In genomic region chr13:98996046-98996445, GRCh38 we compare ENCODE assay signal across 26 cellular contexts. TPM values are rescaled to one million over a fixed set of nuclear protein-coding genes. Genes with fewer than 3 reads are reported as not detected.
DNase-seq lines count a peak whose midpoint lies in the region; FAIRE-seq and TF ChIP-seq lines count a peak whose summit lies in the region.
"Had no signal": no experiment of that assay in that cellular context is flagged by ENCODE, and none has a peak within 500 bp of the region (broad histone marks: within the 10 kb centered on the region; RNA-seq: fewer than 3 reads in every experiment).

No MANE protein-coding gene starts in this region.

- H3K4me3 ChIP-seq in CD4-positive, alpha-beta memory T cell (ENCODE audit: low read length in 2 of 2): no peak overlapping the region
- H3K4me3 ChIP-seq in esophagus muscularis mucosa: no peak overlapping the region
- H3K4me3 ChIP-seq: BLaER1, GM23338, HAP-1, PC-9 had no signal

- no peaks in the 10 kb centered on the region for H3K27me3 ChIP-seq in CD4-positive, alpha-beta memory T cell (ENCODE audit: insufficient read depth, low read length)
- H3K27me3 ChIP-seq in esophagus muscularis mucosa: no peaks in the 10 kb centered on the region
- H3K27me3 ChIP-seq: BLaER1 had no signal

- FAIRE-seq in frontal cortex (lab: Jason Lieb, UNC): no peak
- FAIRE-seq: G401.6, HepG2 had no signal

- DNase-seq in activated naive CD4-positive, alpha-beta T cell treated with anti-CD3 and anti-CD28 coated beads for 36 hours: no peak
- no peak for DNase-seq in activated naive CD4-positive, alpha-beta T cell treated with anti-CD3 and anti-CD28 coated beads, Interleukin-2, amount 50 U/mL, for 16 hours
- no peak for DNase-seq in CD4-positive, alpha-beta memory T cell
- peak; percentile 88 for DNase-seq in SHP77 treated with DMSO at 0.1 percent for 48 hours (lab: John Stamatoyannopoulos, UW)
- peak; percentile 64 for DNase-seq in esophagus muscularis mucosa (ENCODE audit: extremely low spot score)
- no peak for DNase-seq in Ammon's horn (ENCODE audit: low spot score)
- no peak for DNase-seq in frontal cortex (ENCODE audit: low spot score in 2 of 2)
- DNase-seq in stimulated activated naive CD4-positive, alpha-beta T cell (lab: John Stamatoyannopoulos, UW): no peak
- DNase-seq: Calu3; CD8-positive, alpha-beta memory T cell; HFFc6; Kasumi-1; NCI-H1092 treated with DMSO at 0.1 percent for 48 hours; NCI-H1436; NCI-H1930; NCI-H2107; NCI-H446; NCI-H524 treated with DMSO at 0.1 percent for 48 hours; NCI-H774; NK-92 treated with Interleukin-12 subunit alpha and Interleukin-12 subunit beta, amount 100 ng/mL, for 24 hours; PC-9 had no signal

- no peaks in the 10 kb centered on the region for H3K9me3 Mint-ChIP-seq in activated naive CD4-positive, alpha-beta T cell treated with anti-CD3 and anti-CD28 coated beads for 36 hours
- H3K9me3 Mint-ChIP-seq in CD4-positive, alpha-beta memory T cell: peaks cover 0 to 2% (median 0%) of the 10 kb centered on the region in 8 donors
- H3K9me3 Mint-ChIP-seq: CD8-positive, alpha-beta memory T cell; GM23338; HFFc6 had no signal

- 92% methylated on average over 5 of the region's 5 CpGs for WGBS in esophagus muscularis mucosa

- no peaks in the 10 kb centered on the region for H3K27me3 Mint-ChIP-seq in activated naive CD4-positive, alpha-beta T cell treated with anti-CD3 and anti-CD28 coated beads for 36 hours (ENCODE audit: low read depth)
- H3K27me3 Mint-ChIP-seq in CD4-positive, alpha-beta memory T cell: no peaks in the 10 kb centered on the region
- H3K27me3 Mint-ChIP-seq: CD8-positive, alpha-beta memory T cell had no signal

- no peak for TF ChIP-seq EP300 in esophagus muscularis mucosa (IDR thresholded peaks at IDR 0.05)

- H3K27ac Mint-ChIP-seq in activated naive CD4-positive, alpha-beta T cell treated with anti-CD3 and anti-CD28 coated beads for 36 hours: peak overlapping the region; percentile 88
- peak overlapping the region; percentile 13 to 96 (median 94) for H3K27ac Mint-ChIP-seq in CD4-positive, alpha-beta memory T cell
- H3K27ac Mint-ChIP-seq: GM23338, HFFc6 had no signal

- no peak for TF ChIP-seq POLR2A in esophagus muscularis mucosa (IDR thresholded peaks at IDR 0.05; ENCODE audit: low read depth)

- CTCF ChIA-PET in activated naive CD4-positive, alpha-beta T cell treated with anti-CD3 and anti-CD28 coated beads for 36 hours (lab: Charles Lee): interaction anchor here (1.0 to 1.4 kb wide), 4 partner anchors 18 to 33 kb away, joined by 3 read pairs; partner anchors contain the start of gene DOCK9
- CTCF ChIA-PET in CD4-positive, alpha-beta memory T cell (lab: Charles Lee; ENCODE audit: partially characterized antibody): interaction anchor here (1.7 kb wide), 1 partner anchor 38 kb away, joined by 4 read pairs; no protein-coding TSS in a partner anchor

- intact Hi-C loops in activated naive CD4-positive, alpha-beta T cell treated with anti-CD3 and anti-CD28 coated beads for 36 hours (cut with micrococcal nuclease): loop anchor here (5.0 kb wide), 4 partner anchors 221 to 424 kb away; partner anchors contain the start of gene GPR18
- intact Hi-C loops in CD4-positive, alpha-beta memory T cell (cut with micrococcal nuclease): no loop called here
- intact Hi-C loops in esophagus muscularis mucosa (cut with DNase I): no loop called here

- no peaks in the 10 kb centered on the region for H3K36me3 Mint-ChIP-seq in activated naive CD4-positive, alpha-beta T cell treated with anti-CD3 and anti-CD28 coated beads for 36 hours (ENCODE audit: low read depth)
- H3K36me3 Mint-ChIP-seq in CD4-positive, alpha-beta memory T cell: peaks cover 5 to 10% of the 10 kb centered on the region in 2 donors

- H3K4me3 Mint-ChIP-seq in activated naive CD4-positive, alpha-beta T cell treated with anti-CD3 and anti-CD28 coated beads for 36 hours: no peak overlapping the region
- peak overlapping the region in 1 of 8 donors; percentile 46 for H3K4me3 Mint-ChIP-seq in CD4-positive, alpha-beta memory T cell
- H3K4me3 Mint-ChIP-seq: GM23338, HFFc6 had no signal

- H3K27ac ChIP-seq in CD4-positive, alpha-beta memory T cell (ENCODE audit: low read depth, low read length): no peak overlapping the region
- no peak overlapping the region for H3K27ac ChIP-seq in esophagus muscularis mucosa (replicated peaks in 1 of 4)
- H3K27ac ChIP-seq: BLaER1, PC-9 had no signal

- no peak for TF ChIP-seq CTCF in esophagus muscularis mucosa (IDR thresholded peaks at IDR 0.05)

- peaks cover 80% of the 10 kb centered on the region for H3K4me1 Mint-ChIP-seq in activated naive CD4-positive, alpha-beta T cell treated with anti-CD3 and anti-CD28 coated beads for 36 hours (ENCODE audit: low read depth)
- H3K4me1 Mint-ChIP-seq in CD4-positive, alpha-beta memory T cell: peaks cover 60 to 92% (median 77%) of the 10 kb centered on the region in 4 donors

- H3K9me3 ChIP-seq in CD4-positive, alpha-beta memory T cell (ENCODE audit: control insufficient read depth in 1 of 2, low read length in 2 of 2): no peaks in the 10 kb centered on the region
- H3K9me3 ChIP-seq in esophagus muscularis mucosa: no peaks in the 10 kb centered on the region
- H3K9me3 ChIP-seq: BLaER1, HAP-1 had no signal

- POLR2A ChIA-PET in CD4-positive, alpha-beta memory T cell (lab: Charles Lee; ENCODE audit: partially characterized antibody): interaction anchor here (0.6 to 2.3 kb wide), 3 partner anchors 60 to 93 kb away, joined by 3 to 5 read pairs (median 5); no protein-coding TSS in a partner anchor

- H3K36me3 ChIP-seq in CD4-positive, alpha-beta memory T cell (ENCODE audit: insufficient read depth, low read length): no peaks in the 10 kb centered on the region
- no peaks in the 10 kb centered on the region for H3K36me3 ChIP-seq in esophagus muscularis mucosa
- H3K36me3 ChIP-seq: BLaER1, HAP-1 had no signal

- H3K4me1 ChIP-seq in CD4-positive, alpha-beta memory T cell (ENCODE audit: insufficient read depth, low read length): peaks cover 65% of the 10 kb centered on the region
- H3K4me1 ChIP-seq in esophagus muscularis mucosa: peaks cover 35 to 50% (median 49%) of the 10 kb centered on the region in 4 donors
- H3K4me1 ChIP-seq: HAP-1 had no signal

RNA-seq across cellular contexts. Expression of gene DOCK9, which starts 18.2 kb away (rescaled TPM):
- total RNA-seq in activated naive CD4-positive, alpha-beta T cell treated with anti-CD3 and anti-CD28 coated beads for 36 hours: 10 to 100 TPM; 38.3 to 42.1 TPM
- 100 to 1,000 TPM; 194 to 197 TPM for total RNA-seq in CD4-positive, alpha-beta memory T cell
- polyA plus RNA-seq in CD4-positive, alpha-beta memory T cell: 10 to 100 TPM in 1 of 2 donors, 1 to 10 TPM in 1; 6.3 to 44.0 TPM
- total RNA-seq in esophagus muscularis mucosa (100 to 1,000 TPM; 127 to 191 (median 154) TPM), frontal cortex (162 TPM)

Comparison
In these comparisons a context has a peak if more than half of its experiments do, and no peak if none do; other contexts are left out.
1. DNase-seq: peak in SHP77 treated with DMSO at 0.1 percent for 48 hours (single experiment) and esophagus muscularis mucosa (single experiment); none in activated naive CD4-positive, alpha-beta T cell treated with anti-CD3 and anti-CD28 coated beads for 36 hours (single experiment), activated naive CD4-positive, alpha-beta T cell treated with anti-CD3 and anti-CD28 coated beads, Interleukin-2, amount 50 U/mL, for 16 hours (single experiment), CD4-positive, alpha-beta memory T cell (0 of 5), Ammon's horn (single experiment), frontal cortex (0 of 2) and stimulated activated naive CD4-positive, alpha-beta T cell (0 of 6).